Comparison of ENCODE assay signal across 18 cellular contexts in genomic region chr3:168052517-168052916, GRCh38.
"Had no signal": no experiment of that assay in that cellular context is flagged by ENCODE, and none has a peak within 500 bp of the region (broad histone marks: within the 10 kb centered on the region; RNA-seq: fewer than 3 reads in every experiment).

No MANE protein-coding gene starts in this region.

- H3K36me3 ChIP-seq: ascending aorta, tibial artery, uterus had no signal

- DNase-seq: activated CD4-positive, alpha-beta T cell treated with anti-CD3 and anti-CD28 coated beads, Interleukin-2, amount 10 ng/mL, durations not matched to agents 24 days and 14 days; activated CD8-positive, alpha-beta T cell treated with anti-CD3 and anti-CD28 coated beads for 36 hours; activated naive CD4-positive, alpha-beta T cell treated with anti-CD3 and anti-CD28 coated beads, Interleukin-2, amount 10 ng/mL, durations not matched to agents 7 days and 5 days; activated T-cell treated with anti-CD3 and anti-CD28 coated beads, Interleukin-2, amount 50 U/mL, for 1 hour; effector CD8-positive, alpha-beta T cell; left colon; occipital lobe; posterior cingulate gyrus; retina; stimulated activated naive CD8-positive, alpha-beta T cell treated with anti-CD3 and anti-CD28 coated beads, Interleukin-15, Interleukin-2, amounts not matched to agents 100 U/mL and 50 U/mL, for 24 hours; substantia nigra; T-helper 1 cell; T-helper 9 cell; tibial artery; uterus had no signal

- ATAC-seq: activated CD8-positive, alpha-beta T cell treated with anti-CD3 and anti-CD28 coated beads for 36 hours; activated T-helper 17 cell treated with anti-CD3 and anti-CD28 coated beads, Interleukin-2, amount 50 U/mL, for 72 hours; esophagus mucosa; stimulated activated naive CD8-positive, alpha-beta T cell treated with anti-CD3 and anti-CD28 coated beads, Interleukin-15, Interleukin-2, amounts not matched to agents 100 U/mL and 50 U/mL, for 24 hours had no signal

- H3K4me3 ChIP-seq: uterus had no signal

- H3K27me3 ChIP-seq: ascending aorta, tibial artery, uterus had no signal

- H3K4me1 ChIP-seq: uterus had no signal

- H3K9me3 ChIP-seq: ascending aorta, tibial artery, uterus had no signal
